Comparison of ENCODE assay signal across 16 cellular contexts in the genomic region with DNA sequence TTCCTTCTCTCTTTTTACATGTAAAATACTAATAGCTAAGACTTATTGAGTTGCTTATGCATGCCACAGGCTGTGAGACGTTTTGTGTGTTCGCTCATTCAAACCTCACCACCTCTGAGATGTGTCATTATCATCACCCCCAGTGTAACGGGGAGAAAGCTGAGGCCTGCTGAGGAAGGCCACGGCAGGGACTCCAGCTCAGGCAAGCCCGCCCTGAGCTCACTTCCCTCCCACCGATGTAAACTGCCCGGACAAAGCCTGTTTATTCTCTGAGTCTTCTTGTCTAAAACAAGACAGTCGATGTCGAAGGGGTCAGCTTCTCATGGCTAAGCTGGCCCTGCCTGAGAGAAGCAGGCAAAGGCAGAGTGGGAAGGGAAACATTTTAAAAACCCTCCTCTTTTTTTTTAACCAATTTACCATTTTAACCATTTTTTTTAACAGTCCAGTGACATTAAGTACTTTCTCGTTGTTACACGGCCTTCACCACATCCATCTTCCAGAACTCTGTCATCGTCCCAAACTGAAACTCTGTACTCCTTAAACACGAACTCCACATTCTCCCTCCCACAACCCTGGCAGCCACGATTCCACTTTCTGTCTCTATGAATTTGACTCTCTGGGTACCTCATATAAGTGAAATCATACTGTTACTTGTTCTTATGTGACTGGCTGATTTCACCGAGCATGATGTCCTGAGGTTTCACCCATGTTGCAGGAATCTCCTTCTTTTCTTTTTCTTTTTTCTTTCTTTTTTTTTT.
DNase-seq lines count a peak whose midpoint lies in the region; ATAC-seq and TF ChIP-seq lines count a peak whose summit lies in the region.
"Had no signal": no experiment of that assay in that cellular context is flagged by ENCODE, and none has a peak within 500 bp of the region (broad histone marks: within the 10 kb centered on the region; RNA-seq: fewer than 3 reads in every experiment).

No MANE protein-coding gene starts in this region.

- no peak overlapping the region for H2BK5ac ChIP-seq in IMR-90 (ENCODE audit: low read depth, low read length, poor library complexity, severe bottlenecking)

- dilution Hi-C loops in IMR-90 (cut with HindIII; ENCODE audit: low sequenced_read_pairs, unreplicated experiment) = no loop called here

- H4K20me1 ChIP-seq in IMR-90 (ENCODE audit: insufficient read depth, low read length) (no peaks in the 10 kb centered on the region), smooth muscle cell (ENCODE audit: low read depth) (no peaks in the 10 kb centered on the region)

- intact Hi-C loops in IMR-90 (cut with micrococcal nuclease) = no loop called here

- H3K79me2 ChIP-seq in smooth muscle cell (ENCODE audit: low read depth) = no peaks in the 10 kb centered on the region
- H3K79me2 ChIP-seq: parathyroid adenoma had no signal

- H3K4me1 ChIP-seq in IMR-90 (ENCODE audit: control insufficient read depth, insufficient read depth, low read length) (no peaks in the 10 kb centered on the region), smooth muscle cell (ENCODE audit: low read depth) (peaks cover 12% of the 10 kb centered on the region)
- H3K4me1 ChIP-seq: foreskin keratinocyte, parathyroid adenoma had no signal

- no peak overlapping the region for H2BK20ac ChIP-seq in IMR-90 (ENCODE audit: low read depth, low read length)

- POLR2A ChIA-PET in IMR-90 (lab: Charles Lee; ENCODE audit: unreplicated experiment) = no interaction called here

- no peak overlapping the region for H3K23ac ChIP-seq in IMR-90 (ENCODE audit: low read depth, low read length)

- H4K8ac ChIP-seq in IMR-90 (ENCODE audit: low read depth in 2 of 2, low read length in 2 of 2) = no peak overlapping the region

- H3K27me3 ChIP-seq in IMR-90 (ENCODE audit: control insufficient read depth, insufficient read depth, low read length) (no peaks in the 10 kb centered on the region; the same call in 1 of the 2 replicates), smooth muscle cell (ENCODE audit: low read depth) (no peaks in the 10 kb centered on the region)

- no peak overlapping the region for H3K27ac ChIP-seq in IMR-90 (ENCODE audit: insufficient read depth, low read length)
- H3K27ac ChIP-seq in smooth muscle cell (ENCODE audit: low read depth) = no peak overlapping the region
- H3K27ac ChIP-seq: coronary artery, foreskin keratinocyte, parathyroid adenoma had no signal

- no peaks in the 10 kb centered on the region for H3K9me3 ChIP-seq in IMR-90 (ENCODE audit: control insufficient read depth, insufficient read depth, low read length)
- no peaks in the 10 kb centered on the region for H3K9me3 ChIP-seq in smooth muscle cell (replicated peaks; ENCODE audit: low read depth)

- no peak overlapping the region for H3K4me2 ChIP-seq in IMR-90 (ENCODE audit: low read depth, low read length)
- H3K4me2 ChIP-seq in smooth muscle cell = no peak overlapping the region

- WGBS in IMR-90 (ENCODE audit: extremely low coverage in 2 of 2, insufficient read length in 1 of 2), 2 experiments = 5% methylated on average over 4 of the region's 15 CpGs; no CpG with 5 or more reads in 1 of the 2 experiments
- WGBS in smooth muscle cell (ENCODE audit: low lambda C conversion rate) = 42% methylated on average over 15 of the region's 15 CpGs

- H2BK120ac ChIP-seq in IMR-90 (ENCODE audit: low read depth, low read length) = no peak overlapping the region

- in situ Hi-C loops in IMR-90 (cut with MboI; ENCODE audit: low sequenced_read_pairs) = no loop called here

- H3K36me3 ChIP-seq in IMR-90 (ENCODE audit: control insufficient read depth, insufficient read depth, low read length) = no peaks in the 10 kb centered on the region
- no peaks in the 10 kb centered on the region for H3K36me3 ChIP-seq in smooth muscle cell (ENCODE audit: low read depth)

- no peak overlapping the region for H2AK9ac ChIP-seq in IMR-90 (replicated peaks; ENCODE audit: low read depth, low read length, poor library complexity)

- no peak overlapping the region for H3K9ac ChIP-seq in IMR-90 (ENCODE audit: low read depth, low read length)
- H3K9ac ChIP-seq in smooth muscle cell (ENCODE audit: low read depth) = no peak overlapping the region
- H3K9ac ChIP-seq: parathyroid adenoma had no signal

- no peak overlapping the region for H3K14ac ChIP-seq in IMR-90 (replicated peaks; ENCODE audit: low read depth, low read length)

- BruUV-seq in IMR-90 (replicated peaks; lab: Mats Ljungman, UMichigan) = no TSS peak

- H2AFZ ChIP-seq in IMR-90 (replicated peaks; ENCODE audit: low read length, poor library complexity) (no peak overlapping the region), smooth muscle cell (ENCODE audit: low read depth) (peak overlapping the region; percentile 50)
- H2AFZ ChIP-seq: parathyroid adenoma had no signal

- H3K56ac ChIP-seq in IMR-90 (ENCODE audit: extremely low read depth, insufficient read depth, low read length) = no peak overlapping the region

- no peak overlapping the region for H3K4ac ChIP-seq in IMR-90 (ENCODE audit: low read depth, low read length)

- no peak overlapping the region for H3K18ac ChIP-seq in IMR-90 (ENCODE audit: low read depth, low read length)

- ATAC-seq in IMR-90 (ENCODE audit: low read depth) (peak; percentile 59), GM18868 (IDR thresholded peaks at IDR 0.05; ENCODE audit: unreplicated experiment) (no peak)
- ATAC-seq: foreskin keratinocyte; left lobe of liver; stimulated activated naive CD8-positive, alpha-beta T cell treated with anti-CD3 and anti-CD28 coated beads, Interleukin-15, Interleukin-2, amounts not matched to agents 100 U/mL and 50 U/mL, for 24 hours had no signal

- TF ChIP-seq RAD21 in IMR-90 (IDR thresholded peaks at IDR 0.05; ENCODE audit: low read length) = no peak

- no peak overlapping the region for H4K5ac ChIP-seq in IMR-90 (ENCODE audit: low read depth, low read length)

- no peak overlapping the region for H4K91ac ChIP-seq in IMR-90 (ENCODE audit: insufficient read depth, low read depth, low read length)

- CTCF ChIA-PET in IMR-90 (lab: Yijun Ruan, JAX) = interaction anchor here (0.7 kb wide), 2 partner anchors 10 to 205 kb away, joined by 3 to 4 read pairs; a partner anchor contains a TSS

- TF ChIP-seq CTCF in IMR-90 (conservative IDR thresholded peaks at IDR 0.05; ENCODE audit: low read depth, low read length) (no peak), smooth muscle cell (IDR thresholded peaks at IDR 0.05; ENCODE audit: borderline replicate concordance, insufficient read depth, poor library complexity, severe bottlenecking) (no peak)

- H3K9me1 ChIP-seq in IMR-90 (ENCODE audit: insufficient read depth, low read length) = no peaks in the 10 kb centered on the region

- H3K4me3 ChIP-seq in IMR-90 (ENCODE audit: insufficient read depth, low read depth, low read length) = no peak overlapping the region
- H3K4me3 ChIP-seq in smooth muscle cell = no peak overlapping the region
- H3K4me3 ChIP-seq: coronary artery had no signal

- no peak for TF ChIP-seq POLR2A in IMR-90 (IDR thresholded peaks at IDR 0.05; ENCODE audit: low read depth, low read length)

- no peaks in the 10 kb centered on the region for H3F3A ChIP-seq in smooth muscle cell (ENCODE audit: low read depth)

- H3K79me1 ChIP-seq in IMR-90 (ENCODE audit: low read depth in 1 of 2, low read length in 2 of 2) = no peaks in the 10 kb centered on the region

- no peak overlapping the region for H2AK5ac ChIP-seq in IMR-90 (ENCODE audit: low read depth, low read length)

- no peak for DNase-seq in IMR-90
- DNase-seq in ecto neural progenitor cell (ENCODE audit: low spot score) = peak; percentile 59
- peak; percentile 14 for DNase-seq in mucosa of gallbladder (ENCODE audit: low spot score)
- DNase-seq in smooth muscle cell (lab: John Stamatoyannopoulos, UW; ENCODE audit: unreplicated experiment) = no peak
- no peak for DNase-seq in stimulated activated CD8-positive, alpha-beta memory T cell treated with anti-CD3 and anti-CD28 coated beads, Interleukin-4, amount 100 ng/mL, for 48 hours
- DNase-seq in NCI-H187 treated with DMSO at 0.1 percent for 48 hours (lab: John Stamatoyannopoulos, UW) = no peak
- DNase-seq in cerebellar cortex (ENCODE audit: low spot score) = no peak
- DNase-seq: EL; foreskin keratinocyte; NCI-H1105 treated with DMSO at 0.1 percent for 48 hours; NCI-H524 treated with DMSO at 0.1 percent for 48 hours; stimulated activated naive CD8-positive, alpha-beta T cell treated with anti-CD3 and anti-CD28 coated beads, Interleukin-15, Interleukin-2, amounts not matched to agents 100 U/mL and 50 U/mL, for 24 hours had no signal

- no peak overlapping the region for H2BK15ac ChIP-seq in IMR-90 (ENCODE audit: low read depth, low read length)

TF ChIP-seq in IMR-90, 13 proteins besides CTCF, POLR2A, EP300 and RAD21:
- TF ChIP-seq MAFK (IDR thresholded peaks at IDR 0.05; ENCODE audit: low read depth, low read length) = no peak
- no peak for TF ChIP-seq FOS (IDR thresholded peaks at IDR 0.05; ENCODE audit: low read depth, low read length)
- TF ChIP-seq NFE2L2 (IDR thresholded peaks at IDR 0.05; ENCODE audit: low read depth, low read length) = no peak
- no peak for TF ChIP-seq MXI1 (IDR thresholded peaks at IDR 0.05; ENCODE audit: borderline replicate concordance, low read depth, low read length)
- no peak for TF ChIP-seq RCOR1 (IDR thresholded peaks at IDR 0.05; ENCODE audit: insufficient replicate concordance, low read length)

Comparison
In these comparisons a context has a peak if more than half of its experiments do, and no peak if none do; other contexts are left out.
1. DNase-seq: peak in ecto neural progenitor cell (single experiment) and mucosa of gallbladder (single experiment); none in IMR-90 (single experiment), smooth muscle cell (single experiment), stimulated activated CD8-positive, alpha-beta memory T cell treated with anti-CD3 and anti-CD28 coated beads, Interleukin-4, amount 100 ng/mL, for 48 hours (single experiment), NCI-H187 treated with DMSO at 0.1 percent for 48 hours (single experiment) and cerebellar cortex (single experiment).